20 cellular contexts compared by ENCODE assay signal in genomic region chr14:98956181-98956580, GRCh38.
"Had no signal": no experiment of that assay in that cellular context is flagged by ENCODE, and none has a peak within 500 bp of the region (broad histone marks: within the 10 kb centered on the region; RNA-seq: fewer than 3 reads in every experiment).

No MANE protein-coding gene starts in this region.

- H3K4me1 ChIP-seq: parathyroid adenoma, right lobe of liver had no signal

- H3K27me3 ChIP-seq: neutrophil, right lobe of liver, upper lobe of left lung had no signal

- DNase-seq: activated T-cell treated with anti-CD3 and anti-CD28 coated beads, Interleukin-2, amount 50 U/mL, for 1 hour; aorta; caudate nucleus; foreskin melanocyte; left lung; mammary epithelial cell; midbrain; right lobe of liver; small intestine; stimulated activated CD4-positive, alpha-beta T cell treated with anti-CD3 and anti-CD28 coated beads, Interleukin-15, amount 100 ng/mL, for 24 hours; T-helper 9 cell; upper lobe of left lung had no signal

- H3K36me3 ChIP-seq: left lung, neutrophil, right lobe of liver, thoracic aorta, upper lobe of left lung had no signal

- H3K4me1 Mint-ChIP-seq: stimulated activated memory B cell treated with anti-CD40 and anti-IgM and Interleukin-4, amounts not matched to agents 10 μg/mL and 1 μg/mL and 100 μg/mL, for 72 hours had no signal

- H3K27me3 Mint-ChIP-seq: stimulated activated memory B cell treated with anti-CD40 and anti-IgM and Interleukin-4, amounts not matched to agents 10 μg/mL and 1 μg/mL and 100 μg/mL, for 72 hours had no signal

- H3K4me3 ChIP-seq: left lung, right lobe of liver, thoracic aorta, upper lobe of left lung had no signal

- H3K9me3 ChIP-seq: left lung, neutrophil, right lobe of liver, thoracic aorta, upper lobe of left lung had no signal

- H3K4me3 Mint-ChIP-seq: brain; natural killer cell treated with Interleukin-12 subunit alpha and Interleukin-12 subunit beta and Interleukin-15 and Interleukin-18, amount 100 ng/mL, for 72 hours; stimulated activated memory B cell treated with anti-CD40 and anti-IgM and Interleukin-4, amounts not matched to agents 10 μg/mL and 1 μg/mL and 100 μg/mL, for 72 hours; WTC11 had no signal

- H3K9me3 Mint-ChIP-seq: activated naive CD4-positive, alpha-beta T cell treated with anti-CD3 and anti-CD28 coated beads, Interleukin-2, amount 50 U/mL, for 72 hours; natural killer cell treated with Interleukin-12 subunit alpha and Interleukin-12 subunit beta and Interleukin-15 and Interleukin-18, amount 100 ng/mL, for 72 hours had no signal

- H3K27ac ChIP-seq: neutrophil, parathyroid adenoma, right lobe of liver, thoracic aorta had no signal

- H3K27ac Mint-ChIP-seq: natural killer cell treated with Interleukin-12 subunit alpha and Interleukin-12 subunit beta and Interleukin-15 and Interleukin-18, amount 100 ng/mL, for 72 hours; stimulated activated memory B cell treated with anti-CD40 and anti-IgM and Interleukin-4, amounts not matched to agents 10 μg/mL and 1 μg/mL and 100 μg/mL, for 72 hours; WTC11 had no signal

- ATAC-seq: activated naive CD4-positive, alpha-beta T cell treated with anti-CD3 and anti-CD28 coated beads, Interleukin-2, amount 50 U/mL, for 72 hours; natural killer cell treated with Interleukin-12 subunit alpha and Interleukin-12 subunit beta and Interleukin-15 and Interleukin-18, amount 100 ng/mL, for 72 hours; right lobe of liver; stimulated activated memory B cell treated with anti-CD40 and anti-IgM and Interleukin-4, amounts not matched to agents 10 μg/mL and 1 μg/mL and 100 μg/mL, for 72 hours; WTC11 had no signal

- H3K36me3 Mint-ChIP-seq: activated naive CD4-positive, alpha-beta T cell treated with anti-CD3 and anti-CD28 coated beads, Interleukin-2, amount 50 U/mL, for 72 hours; brain; natural killer cell treated with Interleukin-12 subunit alpha and Interleukin-12 subunit beta and Interleukin-15 and Interleukin-18, amount 100 ng/mL, for 72 hours; stimulated activated memory B cell treated with anti-CD40 and anti-IgM and Interleukin-4, amounts not matched to agents 10 μg/mL and 1 μg/mL and 100 μg/mL, for 72 hours; WTC11 had no signal

- H3K9ac ChIP-seq: parathyroid adenoma had no signal
